ENCODE assay signal across 1 cellular context in the genomic region with DNA sequence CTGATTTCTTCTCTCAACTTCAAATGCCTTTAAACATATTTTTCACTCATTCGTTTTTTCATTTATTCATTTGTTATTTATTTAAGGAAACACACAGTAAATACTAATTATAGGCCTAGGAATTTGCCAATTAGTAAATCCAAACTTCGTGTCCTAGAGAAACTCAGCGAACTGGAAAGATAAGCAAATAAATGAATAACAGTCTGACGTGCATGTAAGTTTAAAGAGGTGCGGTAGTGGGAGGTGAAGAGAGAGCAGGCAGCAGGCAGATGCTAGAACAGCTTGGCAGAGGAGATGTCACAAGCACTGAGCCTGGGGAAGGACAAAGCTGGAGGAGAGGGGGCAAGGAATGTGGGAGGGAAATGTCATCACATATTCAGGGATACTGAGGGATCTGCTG.
TF ChIP-seq lines count a peak whose summit lies in the region.

No MANE protein-coding gene starts in this region.

TF ChIP-seq in WTC11, 78 proteins besides CTCF, POLR2A, EP300 and RAD21 (continued from another document):
- TF ChIP-seq, protein P1, sequence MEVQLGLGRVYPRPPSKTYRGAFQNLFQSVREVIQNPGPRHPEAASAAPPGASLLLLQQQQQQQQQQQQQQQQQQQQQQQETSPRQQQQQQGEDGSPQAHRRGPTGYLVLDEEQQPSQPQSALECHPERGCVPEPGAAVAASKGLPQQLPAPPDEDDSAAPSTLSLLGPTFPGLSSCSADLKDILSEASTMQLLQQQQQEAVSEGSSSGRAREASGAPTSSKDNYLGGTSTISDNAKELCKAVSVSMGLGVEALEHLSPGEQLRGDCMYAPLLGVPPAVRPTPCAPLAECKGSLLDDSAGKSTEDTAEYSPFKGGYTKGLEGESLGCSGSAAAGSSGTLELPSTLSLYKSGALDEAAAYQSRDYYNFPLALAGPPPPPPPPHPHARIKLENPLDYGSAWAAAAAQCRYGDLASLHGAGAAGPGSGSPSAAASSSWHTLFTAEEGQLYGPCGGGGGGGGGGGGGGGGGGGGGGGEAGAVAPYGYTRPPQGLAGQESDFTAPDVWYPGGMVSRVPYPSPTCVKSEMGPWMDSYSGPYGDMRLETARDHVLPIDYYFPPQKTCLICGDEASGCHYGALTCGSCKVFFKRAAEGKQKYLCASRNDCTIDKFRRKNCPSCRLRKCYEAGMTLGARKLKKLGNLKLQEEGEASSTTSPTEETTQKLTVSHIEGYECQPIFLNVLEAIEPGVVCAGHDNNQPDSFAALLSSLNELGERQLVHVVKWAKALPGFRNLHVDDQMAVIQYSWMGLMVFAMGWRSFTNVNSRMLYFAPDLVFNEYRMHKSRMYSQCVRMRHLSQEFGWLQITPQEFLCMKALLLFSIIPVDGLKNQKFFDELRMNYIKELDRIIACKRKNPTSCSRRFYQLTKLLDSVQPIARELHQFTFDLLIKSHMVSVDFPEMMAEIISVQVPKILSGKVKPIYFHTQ (CRISPR knock-in tag; IDR thresholded peaks at IDR 0.05), result no peak
- no peak for TF ChIP-seq TP53 (CRISPR knock-in tag; IDR thresholded peaks at IDR 0.05)
- TF ChIP-seq SMAD4 (CRISPR knock-in tag; IDR thresholded peaks at IDR 0.05), result no peak
